26 cellular contexts compared by ENCODE assay signal in the genomic region with DNA sequence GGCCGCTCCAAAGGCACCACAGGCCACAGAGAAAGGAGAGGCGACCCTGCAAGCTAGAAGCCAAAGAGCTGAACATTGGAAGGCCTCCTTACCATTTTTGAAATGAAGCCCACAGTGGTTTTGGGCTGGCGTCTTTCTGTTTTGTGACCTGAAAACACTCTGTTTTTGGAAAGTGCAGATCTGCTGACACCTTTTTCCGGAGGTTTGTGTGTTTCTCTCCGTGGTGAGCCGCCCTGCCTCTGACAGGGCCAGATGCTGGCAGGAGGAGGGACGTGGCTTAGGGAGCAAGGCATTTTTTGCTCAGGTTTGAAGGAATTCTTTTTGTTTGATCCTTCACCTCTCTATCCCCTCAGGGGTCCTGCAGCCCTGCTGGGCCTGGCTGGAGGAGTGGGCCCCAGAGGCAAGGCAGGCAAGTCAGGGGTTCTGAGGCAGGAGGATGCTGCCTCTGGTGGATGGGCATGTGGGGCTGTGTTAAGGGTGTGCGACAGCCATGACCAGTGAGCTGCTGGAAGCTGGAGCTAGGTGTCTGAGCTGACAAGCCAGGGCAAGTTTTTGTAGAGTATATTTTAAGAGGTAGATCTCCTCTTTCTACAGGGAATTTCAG.
A peak's percentile ranks its signal among the peaks of the same experiment; 100 is the strongest.
DNase-seq lines count a peak whose midpoint lies in the region; ATAC-seq, FAIRE-seq and TF ChIP-seq lines count a peak whose summit lies in the region.
"Had no signal": no experiment of that assay in that cellular context is flagged by ENCODE, and none has a peak within 500 bp of the region (broad histone marks: within the 10 kb centered on the region; RNA-seq: fewer than 3 reads in every experiment).

No MANE protein-coding gene starts in this region.

- WGBS in mammary epithelial cell (ENCODE audit: low coverage, missing lambda C conversion rate), result 21% methylated on average over 8 of the region's 8 CpGs
- WGBS in HepG2 (ENCODE audit: low lambda C conversion rate), result 53% methylated on average over 7 of the region's 8 CpGs

- TF ChIP-seq POLR2A in HepG2 (IDR thresholded peaks at IDR 0.05; ENCODE audit: insufficient read depth in 1 of 2, low read depth in 2 of 2, low read length in 2 of 2), result no peak

- peaks cover 76% of the 10 kb centered on the region for H3K4me1 Mint-ChIP-seq in nephron

- in situ Hi-C loops in mammary epithelial cell (cut with MboI; ENCODE audit: low sequenced_read_pairs in 2 of 2), result no loop called here
- in situ Hi-C loops in HepG2 (cut with HindIII; ENCODE audit: extremely low pct_ligation_motif_present, low pct_unique_long_range_greater_than_20kb), result no loop called here

- ATAC-seq in HepG2 (no peak), HG03280 (IDR thresholded peaks at IDR 0.05; ENCODE audit: unreplicated experiment) (no peak)
- ATAC-seq: A549; activated naive CD4-positive, alpha-beta T cell treated with anti-CD3 and anti-CD28 coated beads, Interleukin-2, amount 50 U/mL, for 72 hours; lower lobe of right lung; mucosa of descending colon; natural killer cell; stimulated activated effector memory CD8-positive, alpha-beta T cell treated with anti-CD3 and anti-CD28 coated beads, Interleukin-12 subunit alpha, Interleukin-12 subunit beta, amount 100 ng/mL, for 72 hours had no signal

- H3K4me3 ChIP-seq in BLaER1 treated with 17β-estradiol and CSF1 and Interleukin-3, amounts not matched to agents 10 nM and 100 nM, result no peak overlapping the region
- no peak overlapping the region for H3K4me3 ChIP-seq in KMS-11 (IDR thresholded peaks at IDR 0.05; ENCODE audit: insufficient read depth, low read depth, low read length)
- H3K4me3 ChIP-seq in mammary epithelial cell (replicated peaks in 1 of 3; ENCODE audit: insufficient read depth in 1 of 3, low read depth in 2 of 3, low read length in 3 of 3), result no peak overlapping the region
- no peak overlapping the region for H3K4me3 ChIP-seq in tibial artery
- H3K4me3 ChIP-seq in HepG2 (replicated peaks in 1 of 3; ENCODE audit: insufficient read depth in 1 of 3, low read depth in 2 of 3, low read length in 3 of 3), result no peak overlapping the region
- H3K4me3 ChIP-seq: A549, cardiac muscle cell, colonic mucosa, lower lobe of right lung, mucosa of descending colon, upper lobe of left lung had no signal

- no peaks in the 10 kb centered on the region for H3K27me3 ChIP-seq in BLaER1 treated with 17β-estradiol and CSF1 and Interleukin-3, amounts not matched to agents 10 nM and 100 nM
- H3K27me3 ChIP-seq in KMS-11 (ENCODE audit: insufficient read depth, low read depth), result no peaks in the 10 kb centered on the region
- H3K27me3 ChIP-seq in mammary epithelial cell (ENCODE audit: insufficient read depth, low read length), result no peaks in the 10 kb centered on the region
- H3K27me3 ChIP-seq in tibial artery, result peaks cover 0 to 9% of the 10 kb centered on the region in 2 donors
- H3K27me3 ChIP-seq in HepG2 (ENCODE audit: control insufficient read depth in 1 of 2, insufficient read depth in 2 of 2, low read length in 2 of 2), result peaks cover 0 to 20% of the 10 kb centered on the region in 2 experiments; a peak in 1 of 5 replicates
- H3K27me3 ChIP-seq: cardiac muscle cell, colonic mucosa, upper lobe of left lung had no signal

- no peaks in the 10 kb centered on the region for H3K79me2 ChIP-seq in KMS-11 (ENCODE audit: insufficient read depth, low read depth)
- no peaks in the 10 kb centered on the region for H3K79me2 ChIP-seq in mammary epithelial cell (ENCODE audit: insufficient read depth, low read length)
- H3K79me2 ChIP-seq in HepG2 (ENCODE audit: insufficient read depth, low read length), result no peaks in the 10 kb centered on the region

- H3K4me2 ChIP-seq in BLaER1 treated with 17β-estradiol and CSF1 and Interleukin-3, amounts not matched to agents 10 nM and 100 nM, result peak overlapping the region; percentile 12 to 76 (median 45)
- H3K4me2 ChIP-seq in KMS-11 (peak overlapping the region; percentile 88), mammary epithelial cell (ENCODE audit: insufficient read depth, low read depth, low read length) (peak overlapping the region; percentile 19), HepG2 (ENCODE audit: low read depth, low read length) (no peak overlapping the region)
- H3K4me2 ChIP-seq: A549 had no signal

- H3K9me3 Mint-ChIP-seq in nephron, result peaks cover 28% of the 10 kb centered on the region
- H3K9me3 Mint-ChIP-seq: activated naive CD4-positive, alpha-beta T cell treated with anti-CD3 and anti-CD28 coated beads, Interleukin-2, amount 50 U/mL, for 72 hours; CD4-positive, alpha-beta T cell; natural killer cell; stimulated activated effector memory CD8-positive, alpha-beta T cell treated with anti-CD3 and anti-CD28 coated beads, Interleukin-12 subunit alpha, Interleukin-12 subunit beta, amount 100 ng/mL, for 72 hours had no signal

- CTCF ChIA-PET in mammary epithelial cell (lab: Charles Lee; ENCODE audit: low non-redundant PET), result no interaction called here
- CTCF ChIA-PET in HepG2 (lab: Yijun Ruan, JAX; ENCODE audit: low intra/inter-chr PET ratio, low total read pairs), result no interaction called here

- dilution Hi-C loops in mammary epithelial cell (cut with HindIII; ENCODE audit: low sequenced_read_pairs), result no loop called here

- peaks cover 3% of the 10 kb centered on the region for H3K27me3 Mint-ChIP-seq in nephron (ENCODE audit: low read depth)

- BruUV-seq in mammary epithelial cell (replicated peaks; lab: Mats Ljungman, UMichigan) (no TSS peak), HepG2 (replicated peaks; lab: Mats Ljungman, UMichigan) (no TSS peak)

- H3K4me1 ChIP-seq in BLaER1 treated with 17β-estradiol and CSF1 and Interleukin-3, amounts not matched to agents 10 nM and 100 nM, result peaks cover 20 to 71% (median 64%) of the 10 kb centered on the region in 10 experiments; a peak in 19 of 20 replicates
- H3K4me1 ChIP-seq in KMS-11 (ENCODE audit: low read depth, poor library complexity, severe bottlenecking) (peaks cover 92% of the 10 kb centered on the region), mammary epithelial cell (ENCODE audit: insufficient read depth, low read length) (peaks cover 25% of the 10 kb centered on the region), tibial artery (peaks cover 0 to 24% (median 19%) of the 10 kb centered on the region in 4 donors), HepG2 (ENCODE audit: insufficient read depth, low read length) (no peaks in the 10 kb centered on the region)
- H3K4me1 ChIP-seq: A549, colonic mucosa, lower lobe of right lung, upper lobe of left lung had no signal

- intact Hi-C loops in mammary epithelial cell (cut with micrococcal nuclease), result no loop called here
- intact Hi-C loops in tibial artery (cut with DNase I; ENCODE audit: low total_unique reads), result no loop called here
- intact Hi-C loops in HepG2 (cut with micrococcal nuclease; ENCODE audit: unreplicated experiment), result no loop called here

- H3K27ac ChIP-seq in BLaER1 treated with 17β-estradiol and CSF1 and Interleukin-3, amounts not matched to agents 10 nM and 100 nM, result peak overlapping the region in 6 of 11 experiments; percentile 17 to 51 (median 30); a peak in 6 of 22 replicates
- H3K27ac ChIP-seq in KMS-11, result peak overlapping the region; percentile 99
- H3K27ac ChIP-seq in mammary epithelial cell (ENCODE audit: insufficient read depth, low read depth, low read length), result no peak overlapping the region
- H3K27ac ChIP-seq in tibial artery, result no peak overlapping the region
- no peak overlapping the region for H3K27ac ChIP-seq in HepG2 (ENCODE audit: extremely low read length, insufficient read depth, low read length)
- H3K27ac ChIP-seq: A549, cardiac muscle cell, colonic mucosa, lower lobe of right lung, upper lobe of left lung had no signal

- peaks cover 11% of the 10 kb centered on the region for H3K36me3 Mint-ChIP-seq in nephron (ENCODE audit: low read depth)
- H3K36me3 Mint-ChIP-seq: activated naive CD4-positive, alpha-beta T cell treated with anti-CD3 and anti-CD28 coated beads, Interleukin-2, amount 50 U/mL, for 72 hours; natural killer cell; stimulated activated effector memory CD8-positive, alpha-beta T cell treated with anti-CD3 and anti-CD28 coated beads, Interleukin-12 subunit alpha, Interleukin-12 subunit beta, amount 100 ng/mL, for 72 hours had no signal

- H4K20me1 ChIP-seq in BLaER1 treated with 17β-estradiol and CSF1 and Interleukin-3, amounts not matched to agents 10 nM and 100 nM, result no peaks in the 10 kb centered on the region
- no peaks in the 10 kb centered on the region for H4K20me1 ChIP-seq in KMS-11 (ENCODE audit: insufficient read depth)
- no peaks in the 10 kb centered on the region for H4K20me1 ChIP-seq in mammary epithelial cell (ENCODE audit: insufficient read depth, low read length)
- H4K20me1 ChIP-seq in HepG2 (ENCODE audit: insufficient read depth, low read length), result no peaks in the 10 kb centered on the region

- H3K9ac ChIP-seq in BLaER1 treated with 17β-estradiol and CSF1 and Interleukin-3, amounts not matched to agents 10 nM and 100 nM, result peak overlapping the region in 3 of 11 experiments; percentile 20 to 53 (median 22); a peak in 4 of 22 replicates
- H3K9ac ChIP-seq in KMS-11, result peak overlapping the region; percentile 77
- H3K9ac ChIP-seq in mammary epithelial cell (ENCODE audit: insufficient read depth, low read length), result no peak overlapping the region
- H3K9ac ChIP-seq in HepG2 (ENCODE audit: insufficient read depth, low read depth, low read length), result no peak overlapping the region

- FAIRE-seq in HepG2 (lab: Jason Lieb, UNC), result no peak
- FAIRE-seq: A549 had no signal

- H3K27ac Mint-ChIP-seq in nephron, result peak overlapping the region in 2 of 3 experiments; percentile 55 to 94
- H3K27ac Mint-ChIP-seq: activated naive CD4-positive, alpha-beta T cell treated with anti-CD3 and anti-CD28 coated beads, Interleukin-2, amount 50 U/mL, for 72 hours; CD4-positive, alpha-beta T cell; natural killer cell; stimulated activated effector memory CD8-positive, alpha-beta T cell treated with anti-CD3 and anti-CD28 coated beads, Interleukin-12 subunit alpha, Interleukin-12 subunit beta, amount 100 ng/mL, for 72 hours had no signal

- no peak overlapping the region for H3K4me3 Mint-ChIP-seq in nephron
- H3K4me3 Mint-ChIP-seq: CD4-positive, alpha-beta T cell; natural killer cell; stimulated activated effector memory CD8-positive, alpha-beta T cell treated with anti-CD3 and anti-CD28 coated beads, Interleukin-12 subunit alpha, Interleukin-12 subunit beta, amount 100 ng/mL, for 72 hours had no signal

- POLR2A ChIA-PET in HepG2 (lab: Yijun Ruan, JAX), result no interaction called here

- TF ChIP-seq CTCF in KMS-11 (conservative IDR thresholded peaks at IDR 0.05; ENCODE audit: low read depth, low read length) (no peak), mammary epithelial cell (conservative IDR thresholded peaks at IDR 0.05 in 1 of 2, IDR thresholded peaks at IDR 0.05 in 1 of 2; ENCODE audit: extremely low read depth in 1 of 2, insufficient read depth in 1 of 2, low read depth in 1 of 2, low read length in 2 of 2) (peak in 1 of 2 donors; percentile 10), nephron (IDR thresholded peaks at IDR 0.05; ENCODE audit: unreplicated experiment in 3 of 3) (no peak), tibial artery (IDR thresholded peaks at IDR 0.05) (no peak), HepG2 (CRISPR knock-in tag; IDR thresholded peaks at IDR 0.05) (no peak)

- no peaks in the 10 kb centered on the region for H3K36me3 ChIP-seq in BLaER1 treated with 17β-estradiol and CSF1 and Interleukin-3, amounts not matched to agents 10 nM and 100 nM
- H3K36me3 ChIP-seq in KMS-11 (ENCODE audit: insufficient read depth) (no peaks in the 10 kb centered on the region), mammary epithelial cell (ENCODE audit: insufficient read depth, low read length) (no peaks in the 10 kb centered on the region), tibial artery (no peaks in the 10 kb centered on the region), HepG2 (replicated peaks in 1 of 2; ENCODE audit: control insufficient read depth in 1 of 2, insufficient read depth in 2 of 2, low read length in 2 of 2) (no peaks in the 10 kb centered on the region)
- H3K36me3 ChIP-seq: cardiac muscle cell, colonic mucosa, lower lobe of right lung, upper lobe of left lung had no signal

- DNase-seq in mammary epithelial cell, result peak; percentile 11
- DNase-seq in stimulated activated CD4-positive, alpha-beta T cell treated with anti-CD3 and anti-CD28 coated beads, Interleukin-4, amount 100 ng/mL, for 1 hour, result no peak
- DNase-seq in tibial artery, result no peak
- DNase-seq in HepG2 (ENCODE audit: low spot score), result no peak
- DNase-seq: activated T-cell treated with anti-CD3 and anti-CD28 coated beads for 4 hours; CD4-positive, alpha-beta T cell; colonic mucosa; effector CD8-positive, alpha-beta T cell; erythroblast; lower lobe of right lung; mucosa of descending colon; natural killer cell; NCI-H146; NCI-H226; NCI-H526 treated with DMSO at 0.1 percent for 48 hours; SHP77; stimulated activated CD4-positive, alpha-beta T cell treated with anti-CD3 and anti-CD28 coated beads, Interleukin-15, amount 100 ng/mL, for 24 hours; upper lobe of left lung had no signal

- TF ChIP-seq RAD21 in HepG2 (CRISPR knock-in tag; IDR thresholded peaks at IDR 0.05), result no peak

- H2AFZ ChIP-seq in KMS-11 (ENCODE audit: low read depth) (peak overlapping the region; percentile 28), mammary epithelial cell (ENCODE audit: low read depth, low read length) (peak overlapping the region; percentile 86), HepG2 (ENCODE audit: low read length) (no peak overlapping the region)

- peaks cover 18 to 28% (median 22%) of the 10 kb centered on the region in 11 experiments for H3K9me3 ChIP-seq in BLaER1 treated with 17β-estradiol and CSF1 and Interleukin-3, amounts not matched to agents 10 nM and 100 nM (replicated peaks in 1 of 11)
- H3K9me3 ChIP-seq in mammary epithelial cell (replicated peaks; ENCODE audit: insufficient read depth, low read length) (no peaks in the 10 kb centered on the region), tibial artery (no peaks in the 10 kb centered on the region), HepG2 (ENCODE audit: low read length) (no peaks in the 10 kb centered on the region)
- H3K9me3 ChIP-seq: A549, colonic mucosa, lower lobe of right lung, mucosa of descending colon, upper lobe of left lung had no signal

- no peak for TF ChIP-seq EP300 in HepG2 (IDR thresholded peaks at IDR 0.05; ENCODE audit: low read depth in 2 of 2, low read length in 2 of 2)
- TF ChIP-seq EP300 in HepG2 (CRISPR knock-in tag; IDR thresholded peaks at IDR 0.05; ENCODE audit: borderline replicate concordance), result no peak

Comparison
In these comparisons a context has a peak if more than half of its experiments do, and no peak if none do; other contexts are left out.
1. H3K27ac ChIP-seq: peak in BLaER1 treated with 17β-estradiol and CSF1 and Interleukin-3, amounts not matched to agents 10 nM and 100 nM (6 of 11) and KMS-11 (single experiment); none in mammary epithelial cell (single experiment), tibial artery (0 of 2) and HepG2 (single experiment).